ENCODE assay signal across 3 cellular contexts in the genomic region with DNA sequence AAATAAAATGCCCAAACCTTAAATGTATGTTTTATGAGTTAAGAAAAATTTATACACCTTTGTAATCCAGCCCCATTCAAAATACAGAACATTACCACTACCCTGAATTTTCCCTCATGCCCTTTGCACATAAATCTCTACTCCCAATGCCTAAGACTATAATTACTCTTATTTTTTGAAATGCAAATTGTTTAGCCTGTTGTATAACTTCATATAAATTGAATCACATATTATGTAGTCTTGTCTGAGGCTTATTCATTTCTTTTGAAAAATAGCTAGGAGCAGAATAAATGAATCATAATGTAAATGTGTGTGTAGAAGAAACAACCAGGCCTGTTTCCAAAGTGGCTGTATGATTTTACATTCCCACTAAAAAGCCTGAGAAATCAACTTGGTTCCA.
"Had no signal": no experiment of that assay in that cellular context is flagged by ENCODE, and none has a peak within 500 bp of the region (broad histone marks: within the 10 kb centered on the region; RNA-seq: fewer than 3 reads in every experiment).

No MANE protein-coding gene starts in this region.

- H3K4me3 ChIP-seq: GM12878 had no signal

- DNase-seq: GDM1, GF-D8 had no signal

- ATAC-seq: GM12878 had no signal
